Comparison of ENCODE assay signal across 22 cellular contexts in genomic region chr1:18918417-18918816, GRCh38. TPM values are rescaled to one million over a fixed set of nuclear protein-coding genes. Genes with fewer than 3 reads are reported as not detected.
"Had no signal": no experiment of that assay in that cellular context is flagged by ENCODE, and none has a peak within 500 bp of the region (broad histone marks: within the 10 kb centered on the region; RNA-seq: fewer than 3 reads in every experiment).

No MANE protein-coding gene starts in this region.

- DNase-seq: activated CD4-positive, alpha-beta T cell treated with anti-CD3 and anti-CD28 coated beads for 48 hours; activated CD8-positive, alpha-beta memory T cell treated with anti-CD3 and anti-CD28 coated beads, Interleukin-2, amount 50 U/mL, for 48 hours; activated CD8-positive, alpha-beta T cell treated with anti-CD3 and anti-CD28 coated beads, Interleukin-2, amount 10 ng/mL, durations not matched to agents 7 days and 5 days; activated naive CD8-positive, alpha-beta T cell treated with anti-CD3 and anti-CD28 coated beads for 36 hours; anterior cingulate cortex; esophagus squamous epithelium; foreskin fibroblast; heart left ventricle; retina; stimulated activated CD4-positive, alpha-beta T cell treated with anti-CD3 and anti-CD28 coated beads, Interleukin-4, amount 100 ng/mL, for 1 hour; stimulated activated CD8-positive, alpha-beta memory T cell treated with anti-CD3 and anti-CD28 coated beads, Interleukin-4, amount 100 ng/mL, for 48 hours; stomach; T1000 had no signal

- H3K27me3 Mint-ChIP-seq: activated naive CD8-positive, alpha-beta T cell treated with anti-CD3 and anti-CD28 coated beads for 36 hours had no signal

- H3K27ac ChIP-seq: esophagus squamous epithelium, heart left ventricle, parathyroid adenoma, stomach, thoracic aorta, VCaP had no signal

- H3K27me3 ChIP-seq: breast epithelium, dorsolateral prefrontal cortex, esophagus squamous epithelium, heart left ventricle, stomach had no signal

- H3K9me3 ChIP-seq: breast epithelium, esophagus squamous epithelium, heart left ventricle, stomach, thoracic aorta had no signal

- H3K27ac Mint-ChIP-seq: activated CD8-positive, alpha-beta T cell treated with anti-CD3 and anti-CD28 coated beads, Interleukin-2, amount 10 ng/mL, durations not matched to agents 7 days and 5 days; activated naive CD8-positive, alpha-beta T cell treated with anti-CD3 and anti-CD28 coated beads for 36 hours; activated T-helper 2 cell treated with anti-CD3 and anti-CD28 coated beads, Interferon-gamma antibody, Interleukin-2, Interleukin-4, amounts not matched to agents 10 μg/mL and 5 μg/mL and 100 μg/mL, durations not matched to agents 14 hours and 24 hours and 36 hours had no signal

- ATAC-seq: activated CD8-positive, alpha-beta T cell treated with anti-CD3 and anti-CD28 coated beads, Interleukin-2, amount 10 ng/mL, durations not matched to agents 7 days and 5 days; heart left ventricle; left lobe of liver had no signal

- H3K4me3 ChIP-seq: breast epithelium, dorsolateral prefrontal cortex, esophagus squamous epithelium, heart left ventricle, stomach, thoracic aorta had no signal

- H2AFZ ChIP-seq: parathyroid adenoma had no signal

- H3K36me3 ChIP-seq: breast epithelium had no signal

- H3K4me3 Mint-ChIP-seq: activated CD8-positive, alpha-beta T cell treated with anti-CD3 and anti-CD28 coated beads, Interleukin-2, amount 10 ng/mL, durations not matched to agents 7 days and 5 days; activated naive CD8-positive, alpha-beta T cell treated with anti-CD3 and anti-CD28 coated beads for 36 hours had no signal

- H3K9me3 Mint-ChIP-seq: activated naive CD8-positive, alpha-beta T cell treated with anti-CD3 and anti-CD28 coated beads for 36 hours; activated T-helper 2 cell treated with anti-CD3 and anti-CD28 coated beads, Interferon-gamma antibody, Interleukin-2, Interleukin-4, amounts not matched to agents 10 μg/mL and 5 μg/mL and 100 μg/mL, durations not matched to agents 14 hours and 24 hours and 36 hours had no signal

- FAIRE-seq: islet of Langerhans had no signal

- H3K9ac ChIP-seq: parathyroid adenoma had no signal

RNA-seq across cellular contexts. Expression of gene TAS1R2, which starts 59.0 kb away (rescaled TPM):
- total RNA-seq: activated CD8-positive, alpha-beta T cell treated with anti-CD3 and anti-CD28 coated beads, Interleukin-2, amount 10 ng/mL, durations not matched to agents 7 days and 5 days; activated naive CD8-positive, alpha-beta T cell treated with anti-CD3 and anti-CD28 coated beads for 36 hours; activated T-helper 2 cell treated with anti-CD3 and anti-CD28 coated beads, Interferon-gamma antibody, Interleukin-2, Interleukin-4, amounts not matched to agents 10 μg/mL and 5 μg/mL and 100 μg/mL, durations not matched to agents 14 hours and 24 hours and 36 hours; breast epithelium; dorsolateral prefrontal cortex; esophagus squamous epithelium; heart left ventricle; left lobe of liver; thoracic aorta; urinary bladder had no signal
- polyA plus RNA-seq: heart left ventricle, stomach, urinary bladder had no signal
